In the genomic region with DNA sequence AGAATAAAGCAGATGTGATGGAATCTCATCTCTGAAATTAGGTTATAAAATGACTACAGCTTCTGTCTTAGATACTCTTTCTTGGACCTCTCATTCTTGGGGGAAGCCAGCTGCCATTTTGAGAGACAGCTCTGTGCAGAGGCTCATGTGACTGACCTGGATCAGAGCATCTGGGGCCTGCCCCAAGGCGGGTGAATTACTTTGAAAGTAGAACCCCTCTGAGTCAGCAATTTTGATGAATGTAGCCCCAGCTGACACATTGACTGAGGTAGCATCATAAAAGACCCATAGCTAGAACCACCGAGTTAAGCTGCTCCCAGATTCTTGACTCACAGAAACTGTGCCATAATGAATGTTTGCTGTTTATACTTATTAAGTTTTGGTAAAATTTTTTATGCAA, we compare ENCODE assay signal across 28 cellular contexts.
DNase-seq lines count a peak whose midpoint lies in the region; ATAC-seq and TF ChIP-seq lines count a peak whose summit lies in the region.
"Had no signal": no experiment of that assay in that cellular context is flagged by ENCODE, and none has a peak within 500 bp of the region (broad histone marks: within the 10 kb centered on the region; RNA-seq: fewer than 3 reads in every experiment).

No MANE protein-coding gene starts in this region.

- peaks cover 22% of the 10 kb centered on the region for H3K36me3 Mint-ChIP-seq in activated CD4-positive, alpha-beta T cell treated with anti-CD3 and anti-CD28 coated beads for 36 hours (ENCODE audit: low read depth)
- H3K36me3 Mint-ChIP-seq in CD4-positive, alpha-beta T cell (ENCODE audit: low read depth): peaks cover 46% of the 10 kb centered on the region
- peaks cover 1 to 15% of the 10 kb centered on the region in 2 donors for H3K36me3 Mint-ChIP-seq in activated T-cell treated with anti-CD3 and anti-CD28 coated beads, Interleukin-2, amount 50 U/mL, for 72 hours (ENCODE audit: insufficient read depth in 2 of 2)
- H3K36me3 Mint-ChIP-seq in nephron progenitor cell (ENCODE audit: low read depth): no peaks in the 10 kb centered on the region
- H3K36me3 Mint-ChIP-seq: mesothelial cell of epicardium had no signal

- intact Hi-C loops in activated CD4-positive, alpha-beta T cell treated with anti-CD3 and anti-CD28 coated beads for 36 hours (cut with DNase I, micrococcal nuclease): loop anchor here in 1 of 2 experiments (2.0 kb wide), 1 partner anchor 14 kb away; no protein-coding TSS in a partner anchor
- intact Hi-C loops in CD4-positive, alpha-beta T cell (cut with DNase I, micrococcal nuclease): no loop called here

- peaks cover 7% of the 10 kb centered on the region for H3K9me3 Mint-ChIP-seq in activated CD4-positive, alpha-beta T cell treated with anti-CD3 and anti-CD28 coated beads for 36 hours (ENCODE audit: low read depth)
- peaks cover 5% of the 10 kb centered on the region for H3K9me3 Mint-ChIP-seq in CD4-positive, alpha-beta T cell
- H3K9me3 Mint-ChIP-seq in activated T-cell treated with anti-CD3 and anti-CD28 coated beads, Interleukin-2, amount 50 U/mL, for 72 hours: peaks cover 0 to 3% of the 10 kb centered on the region in 2 donors
- H3K9me3 Mint-ChIP-seq in nephron progenitor cell: no peaks in the 10 kb centered on the region

- ATAC-seq in activated CD4-positive, alpha-beta T cell treated with anti-CD3 and anti-CD28 coated beads for 36 hours: peak; percentile 84
- no peak for ATAC-seq in CD4-positive, alpha-beta T cell (ENCODE audit: poor library complexity)
- peak; percentile 72 to 94 for ATAC-seq in activated T-cell treated with anti-CD3 and anti-CD28 coated beads, Interleukin-2, amount 50 U/mL, for 72 hours (replicated peaks in 1 of 2)
- no peak for ATAC-seq in GM21825 (IDR thresholded peaks at IDR 0.05; ENCODE audit: unreplicated experiment)
- no peak for ATAC-seq in HG03521 (IDR thresholded peaks at IDR 0.05; ENCODE audit: unreplicated experiment)
- ATAC-seq: left ventricle myocardium superior; naive thymus-derived CD4-positive, alpha-beta T cell; right cardiac atrium had no signal

- H3K27me3 ChIP-seq in CD4-positive, alpha-beta T cell (ENCODE audit: control insufficient read depth, insufficient read depth, low read length): no peaks in the 10 kb centered on the region
- H3K27me3 ChIP-seq: SJCRH30, transverse colon had no signal

- POLR2A ChIA-PET in activated CD4-positive, alpha-beta T cell treated with anti-CD3 and anti-CD28 coated beads for 36 hours (lab: Charles Lee): no interaction called here
- POLR2A ChIA-PET in CD4-positive, alpha-beta T cell (lab: Charles Lee): no interaction called here

- peak overlapping the region; percentile 73 for H3K27ac Mint-ChIP-seq in activated CD4-positive, alpha-beta T cell treated with anti-CD3 and anti-CD28 coated beads for 36 hours
- H3K27ac Mint-ChIP-seq in CD4-positive, alpha-beta T cell: peak overlapping the region; percentile 30
- H3K27ac Mint-ChIP-seq in activated T-cell treated with anti-CD3 and anti-CD28 coated beads, Interleukin-2, amount 50 U/mL, for 72 hours: peak overlapping the region; percentile 91
- H3K27ac Mint-ChIP-seq in nephron progenitor cell: peak overlapping the region; percentile 42
- H3K27ac Mint-ChIP-seq: mesothelial cell of epicardium had no signal

- H3K27me3 Mint-ChIP-seq in activated CD4-positive, alpha-beta T cell treated with anti-CD3 and anti-CD28 coated beads for 36 hours: no peaks in the 10 kb centered on the region
- no peaks in the 10 kb centered on the region for H3K27me3 Mint-ChIP-seq in CD4-positive, alpha-beta T cell
- no peaks in the 10 kb centered on the region for H3K27me3 Mint-ChIP-seq in activated T-cell treated with anti-CD3 and anti-CD28 coated beads, Interleukin-2, amount 50 U/mL, for 72 hours (ENCODE audit: low read depth)
- H3K27me3 Mint-ChIP-seq in nephron progenitor cell (ENCODE audit: low read depth, poor library complexity): no peaks in the 10 kb centered on the region
- H3K27me3 Mint-ChIP-seq: CD8-positive, alpha-beta memory T cell; naive thymus-derived CD4-positive, alpha-beta T cell had no signal

- no peaks in the 10 kb centered on the region for H3K9me3 ChIP-seq in CD4-positive, alpha-beta T cell (ENCODE audit: control insufficient read depth, low read length)
- H3K9me3 ChIP-seq: SJCRH30, transverse colon had no signal

- TF ChIP-seq CTCF in CD4-positive, alpha-beta T cell (IDR thresholded peaks at IDR 0.05): no peak
- no peak for TF ChIP-seq CTCF in nephron progenitor cell (IDR thresholded peaks at IDR 0.05)

- no peak overlapping the region for H3K4me3 Mint-ChIP-seq in activated CD4-positive, alpha-beta T cell treated with anti-CD3 and anti-CD28 coated beads for 36 hours
- no peak overlapping the region for H3K4me3 Mint-ChIP-seq in CD4-positive, alpha-beta T cell
- peak overlapping the region in 1 of 2 donors; percentile 66 for H3K4me3 Mint-ChIP-seq in activated T-cell treated with anti-CD3 and anti-CD28 coated beads, Interleukin-2, amount 50 U/mL, for 72 hours
- no peak overlapping the region for H3K4me3 Mint-ChIP-seq in nephron progenitor cell
- H3K4me3 Mint-ChIP-seq: mesothelial cell of epicardium had no signal

- peaks cover 52% of the 10 kb centered on the region for H3K4me1 Mint-ChIP-seq in activated CD4-positive, alpha-beta T cell treated with anti-CD3 and anti-CD28 coated beads for 36 hours
- peaks cover 55% of the 10 kb centered on the region for H3K4me1 Mint-ChIP-seq in CD4-positive, alpha-beta T cell (ENCODE audit: low read depth)
- peaks cover 51% of the 10 kb centered on the region for H3K4me1 Mint-ChIP-seq in activated T-cell treated with anti-CD3 and anti-CD28 coated beads, Interleukin-2, amount 50 U/mL, for 72 hours (ENCODE audit: low read depth)
- H3K4me1 Mint-ChIP-seq in nephron progenitor cell: no peaks in the 10 kb centered on the region
- H3K4me1 Mint-ChIP-seq: mesothelial cell of epicardium had no signal

- peak; percentile 52 for DNase-seq in activated CD4-positive, alpha-beta T cell treated with anti-CD3 and anti-CD28 coated beads for 36 hours
- DNase-seq in activated CD4-positive, alpha-beta T cell treated with anti-CD3 and anti-CD28 coated beads for 1 hour: no peak
- no peak for DNase-seq in CD4-positive, alpha-beta T cell
- DNase-seq in activated T-cell treated with anti-CD3 and anti-CD28 coated beads, Interleukin-2, amount 50 U/mL, for 72 hours: peak; percentile 18 to 31
- DNase-seq in nephron progenitor cell (no peak), dermis blood vessel endothelial cell (no peak)
- DNase-seq: 8988T; activated CD4-positive, alpha-beta T cell treated with anti-CD3 and anti-CD28 coated beads for 4 hours; activated CD8-positive, alpha-beta memory T cell treated with anti-CD3 and anti-CD28 coated beads, Interleukin-2, amount 50 U/mL, for 48 hours; AML-193; anterior cingulate cortex; CD8-positive, alpha-beta memory T cell; cortex of kidney; DMS153; islet precursor cell; KBM-7; left ventricle myocardium superior; naive thymus-derived CD4-positive, alpha-beta T cell; NCI-H146; NCI-H510A; right cardiac atrium; T-helper 1 cell; transverse colon had no signal

- CTCF ChIA-PET in activated CD4-positive, alpha-beta T cell treated with anti-CD3 and anti-CD28 coated beads for 36 hours (lab: Charles Lee): interaction anchor here (0.6 to 1.9 kb wide), 4 partner anchors 10 to 79 kb away, joined by 3 to 6 read pairs (median 4); no protein-coding TSS in a partner anchor
- CTCF ChIA-PET in CD4-positive, alpha-beta T cell (lab: Charles Lee): interaction anchor here (0.9 to 1.3 kb wide), 3 partner anchors 9 to 70 kb away, joined by 3 read pairs; no protein-coding TSS in a partner anchor

- no peak overlapping the region for H3K27ac ChIP-seq in CD4-positive, alpha-beta T cell (ENCODE audit: low read depth, low read length)
- H3K27ac ChIP-seq: parathyroid adenoma, SJCRH30, transverse colon had no signal

Comparison
In these comparisons a context has a peak if more than half of its experiments do, and no peak if none do; other contexts are left out.
1. DNase-seq: peak in activated CD4-positive, alpha-beta T cell treated with anti-CD3 and anti-CD28 coated beads for 36 hours (single experiment) and activated T-cell treated with anti-CD3 and anti-CD28 coated beads, Interleukin-2, amount 50 U/mL, for 72 hours (2 of 2); none in activated CD4-positive, alpha-beta T cell treated with anti-CD3 and anti-CD28 coated beads for 1 hour (single experiment), CD4-positive, alpha-beta T cell (0 of 10), nephron progenitor cell (single experiment) and dermis blood vessel endothelial cell (single experiment).
2. ATAC-seq: peak in activated CD4-positive, alpha-beta T cell treated with anti-CD3 and anti-CD28 coated beads for 36 hours (single experiment) and activated T-cell treated with anti-CD3 and anti-CD28 coated beads, Interleukin-2, amount 50 U/mL, for 72 hours (2 of 2); none in CD4-positive, alpha-beta T cell (single experiment), GM21825 (single experiment) and HG03521 (single experiment).
3. H3K27ac Mint-ChIP-seq: peak in every context shown above with its lines; median percentile 91 in activated T-cell treated with anti-CD3 and anti-CD28 coated beads, Interleukin-2, amount 50 U/mL, for 72 hours; 73 in activated CD4-positive, alpha-beta T cell treated with anti-CD3 and anti-CD28 coated beads for 36 hours; 42 in nephron progenitor cell; 30 in CD4-positive, alpha-beta T cell.